Comparison of ENCODE assay signal across 25 cellular contexts in genomic region chr12:93178154-93178878, GRCh38.
DNase-seq lines count a peak whose midpoint lies in the region; ATAC-seq, FAIRE-seq and TF ChIP-seq lines count a peak whose summit lies in the region.
"Had no signal": no experiment of that assay in that cellular context is flagged by ENCODE, and none has a peak within 500 bp of the region (broad histone marks: within the 10 kb centered on the region; RNA-seq: fewer than 3 reads in every experiment).

No MANE protein-coding gene starts in this region.

- no peak overlapping the region for H3K4me3 ChIP-seq in SK-N-SH (ENCODE audit: low read depth in 2 of 2, low read length in 1 of 2)
- H3K4me3 ChIP-seq in astrocyte (ENCODE audit: insufficient read depth, low read depth, low read length) = no peak overlapping the region
- no peak overlapping the region for H3K4me3 ChIP-seq in stomach smooth muscle (ENCODE audit: low read length in 2 of 2)
- H3K4me3 ChIP-seq: tibial nerve had no signal

- no peaks in the 10 kb centered on the region for H3K9me2 ChIP-seq in SK-N-SH

- H3K79me2 ChIP-seq in SK-N-SH (ENCODE audit: insufficient read depth) (no peaks in the 10 kb centered on the region), astrocyte (ENCODE audit: insufficient read depth, low read length) (no peaks in the 10 kb centered on the region)

- POLR2A ChIA-PET in SK-N-SH (lab: Yijun Ruan, JAX) = interaction anchor here (0.7 kb wide), 1 partner anchor 816 kb away, joined by 4 read pairs; no protein-coding TSS in a partner anchor

- H3K27ac Mint-ChIP-seq in astrocyte (ENCODE audit: unreplicated experiment) = peak overlapping the region; percentile 1
- H3K27ac Mint-ChIP-seq: CD4-positive, alpha-beta T cell; natural killer cell; T-cell had no signal

- intact Hi-C loops in left colon (cut with DNase I, micrococcal nuclease) = no loop called here

- TF ChIP-seq CTCF in SK-N-SH (IDR thresholded peaks at IDR 0.05) (no peak), astrocyte (IDR thresholded peaks at IDR 0.05; ENCODE audit: insufficient read depth, low read depth, low read length) (no peak)

- CTCF ChIA-PET in SK-N-SH (lab: Yijun Ruan, JAX) = no interaction called here

- peaks cover 17 to 37% of the 10 kb centered on the region in 2 experiments for H3K4me1 ChIP-seq in SK-N-SH (ENCODE audit: control insufficient read depth in 1 of 2, insufficient read depth in 2 of 2, low read depth in 1 of 2, low read length in 1 of 2)
- H3K4me1 ChIP-seq in astrocyte (ENCODE audit: insufficient read depth, low read length) = peaks cover 18% of the 10 kb centered on the region
- peaks cover 49% of the 10 kb centered on the region for H3K4me1 ChIP-seq in stomach smooth muscle (ENCODE audit: control insufficient read depth, insufficient read depth, low read length)

- no peak for TF ChIP-seq RAD21 in SK-N-SH (IDR thresholded peaks at IDR 0.05; ENCODE audit: low read length)

- H3F3A ChIP-seq in SK-N-SH (replicated peaks; ENCODE audit: insufficient read depth) = peaks cover 28% of the 10 kb centered on the region

- FAIRE-seq in astrocyte (lab: Jason Lieb, UNC) = no peak
- FAIRE-seq: bronchial epithelial cell, endometrium, GM19239 had no signal

- no peak overlapping the region for H2AFZ ChIP-seq in SK-N-SH (ENCODE audit: low read depth)
- H2AFZ ChIP-seq in astrocyte (ENCODE audit: low read depth, low read length) = no peak overlapping the region

- H3K4me2 ChIP-seq in SK-N-SH (no peak overlapping the region), astrocyte (ENCODE audit: low read length) (no peak overlapping the region)

- DNase-seq in SK-N-SH (no peak), astrocyte (ENCODE audit: low read depth) (no peak), left colon (no peak), SKM-1 (lab: John Stamatoyannopoulos, UW; ENCODE audit: unreplicated experiment) (no peak)
- DNase-seq in activated CD8-positive, alpha-beta memory T cell treated with anti-CD3 and anti-CD28 coated beads, Interleukin-2, amount 50 U/mL, for 4 hours = no peak
- DNase-seq: activated CD4-positive, CD25-positive, alpha-beta regulatory T cell treated with anti-CD3 and anti-CD28 coated beads, Interleukin-2, amount 50 U/mL, for 72 hours; activated T-cell treated with anti-CD3 and anti-CD28 coated beads, Interleukin-2, amount 50 U/mL, for 4 hours; CD4-positive, alpha-beta T cell; natural killer cell; NCI-H1105 treated with DMSO at 0.1 percent for 48 hours; NCI-H2029; NCI-H774; stimulated activated CD4-positive, alpha-beta T cell treated with anti-CD3 and anti-CD28 coated beads, Interleukin-15, amount 100 ng/mL, for 24 hours; stimulated activated naive CD8-positive, alpha-beta T cell treated with anti-CD3 and anti-CD28 coated beads, Interleukin-15, amount 100 ng/mL, for 72 hours; T-cell had no signal

- TF ChIP-seq EP300 in SK-N-SH (IDR thresholded peaks at IDR 0.05; ENCODE audit: borderline replicate concordance in 1 of 2, low read depth in 1 of 2, low read length in 1 of 2) = no peak

- no peak overlapping the region for H3K4me3 Mint-ChIP-seq in astrocyte (ENCODE audit: unreplicated experiment)
- H3K4me3 Mint-ChIP-seq: activated T-cell treated with anti-CD3 and anti-CD28 coated beads, Interleukin-2, amount 50 U/mL, for 4 hours; CD4-positive, alpha-beta T cell; natural killer cell; stimulated activated naive CD8-positive, alpha-beta T cell treated with anti-CD3 and anti-CD28 coated beads, Interleukin-15, amount 100 ng/mL, for 72 hours; T-cell had no signal

- no peaks in the 10 kb centered on the region for H3K27me3 ChIP-seq in SK-N-SH (ENCODE audit: insufficient read depth)
- H3K27me3 ChIP-seq in astrocyte (ENCODE audit: insufficient read depth, low read length) = no peaks in the 10 kb centered on the region
- no peaks in the 10 kb centered on the region for H3K27me3 ChIP-seq in stomach smooth muscle (ENCODE audit: control insufficient read depth in 1 of 2, insufficient read depth in 2 of 2, low read length in 2 of 2)
- H3K27me3 ChIP-seq: tibial nerve had no signal

- H3K9me3 ChIP-seq in SK-N-SH = no peaks in the 10 kb centered on the region
- H3K9me3 ChIP-seq in astrocyte (ENCODE audit: insufficient read depth, low read depth, low read length) = no peaks in the 10 kb centered on the region
- H3K9me3 ChIP-seq in stomach smooth muscle (ENCODE audit: control insufficient read depth in 2 of 2, low read length in 2 of 2) = no peaks in the 10 kb centered on the region
- H3K9me3 ChIP-seq: tibial nerve had no signal

- H3K36me3 ChIP-seq in SK-N-SH (replicated peaks in 1 of 2; ENCODE audit: control insufficient read depth in 1 of 2, insufficient read depth in 2 of 2, low read length in 1 of 2) (no peaks in the 10 kb centered on the region), astrocyte (ENCODE audit: insufficient read depth, low read length) (no peaks in the 10 kb centered on the region), stomach smooth muscle (ENCODE audit: control insufficient read depth in 2 of 2, insufficient read depth in 2 of 2, low read length in 2 of 2) (no peaks in the 10 kb centered on the region)
- H3K36me3 ChIP-seq: tibial nerve had no signal

- H3K9ac ChIP-seq in SK-N-SH (no peak overlapping the region), astrocyte (ENCODE audit: low read length) (no peak overlapping the region), stomach smooth muscle (ENCODE audit: low read length in 2 of 2) (no peak overlapping the region)

- ATAC-seq in SK-N-SH treated with all-trans-retinoic acid at 6 μM for 48 hours (no peak), left colon (peak; percentile 87), HG03354 (IDR thresholded peaks at IDR 0.05; ENCODE audit: poor library complexity, severe bottlenecking, unreplicated experiment) (no peak)
- ATAC-seq: activated T-cell treated with anti-CD3 and anti-CD28 coated beads, Interleukin-2, amount 50 U/mL, for 4 hours; HCT116; natural killer cell; sciatic nerve; stimulated activated naive CD8-positive, alpha-beta T cell treated with anti-CD3 and anti-CD28 coated beads, Interleukin-15, amount 100 ng/mL, for 72 hours; T-cell had no signal

- WGBS in SK-N-SH (ENCODE audit: low lambda C conversion rate) = 70% methylated on average over 4 of the region's 4 CpGs

- H3K9me3 Mint-ChIP-seq in astrocyte (ENCODE audit: unreplicated experiment) = no peaks in the 10 kb centered on the region
- H3K9me3 Mint-ChIP-seq: activated T-cell treated with anti-CD3 and anti-CD28 coated beads, Interleukin-2, amount 50 U/mL, for 4 hours; CD4-positive, alpha-beta T cell; natural killer cell; T-cell had no signal

- no peaks in the 10 kb centered on the region for H4K20me1 ChIP-seq in SK-N-SH (ENCODE audit: insufficient read depth)
- no peaks in the 10 kb centered on the region for H4K20me1 ChIP-seq in astrocyte (ENCODE audit: insufficient read depth, low read length)

- peak overlapping the region; percentile 90 to 96; a peak in 3 of 4 replicates for H3K27ac ChIP-seq in SK-N-SH (ENCODE audit: low read depth in 2 of 2, low read length in 1 of 2)
- H3K27ac ChIP-seq in astrocyte (ENCODE audit: low read depth, low read length) = no peak overlapping the region
- H3K27ac ChIP-seq in stomach smooth muscle (ENCODE audit: low read length) = peak overlapping the region; percentile 0
- H3K27ac ChIP-seq: HL-60 had no signal

- H3K36me3 Mint-ChIP-seq in astrocyte (ENCODE audit: low read depth, unreplicated experiment) = no peaks in the 10 kb centered on the region
- H3K36me3 Mint-ChIP-seq: natural killer cell, T-cell had no signal

- no peaks in the 10 kb centered on the region for H3K27me3 Mint-ChIP-seq in astrocyte (ENCODE audit: low read depth, unreplicated experiment)
- H3K27me3 Mint-ChIP-seq: CD4-positive, alpha-beta T cell; stimulated activated naive CD8-positive, alpha-beta T cell treated with anti-CD3 and anti-CD28 coated beads, Interleukin-15, amount 100 ng/mL, for 72 hours; T-cell had no signal

- peaks cover 27% of the 10 kb centered on the region for H3K4me1 Mint-ChIP-seq in astrocyte (ENCODE audit: low read depth, unreplicated experiment)
- H3K4me1 Mint-ChIP-seq: natural killer cell had no signal

TF ChIP-seq in SK-N-SH, 30 proteins besides CTCF, POLR2A, EP300 and RAD21 (continues in another document):
- TF ChIP-seq NFIC (IDR thresholded peaks at IDR 0.05; ENCODE audit: borderline replicate concordance) = no peak
- TF ChIP-seq PBX3 (IDR thresholded peaks at IDR 0.05) = no peak
- TF ChIP-seq RCOR1 (IDR thresholded peaks at IDR 0.05; ENCODE audit: low read length) = no peak
- TF ChIP-seq MAX (IDR thresholded peaks at IDR 0.05; ENCODE audit: low read depth) = no peak
- TF ChIP-seq ELF1 (IDR thresholded peaks at IDR 0.05) = no peak
- no peak for TF ChIP-seq EZH2phosphoT487 (IDR thresholded peaks at IDR 0.05; ENCODE audit: borderline replicate concordance, low read depth)

TF ChIP-seq in SK-N-SH treated with all-trans-retinoic acid at 6 μM for 48 hours, 23 proteins besides CTCF, POLR2A, EP300 and RAD21 (continues in another document):
- TF ChIP-seq ZNF70 (CRISPR knock-in tag; IDR thresholded peaks at IDR 0.05) = no peak
- TF ChIP-seq ZNF565 (CRISPR knock-in tag; conservative IDR thresholded peaks at IDR 0.05; ENCODE audit: low read depth) = no peak
- TF ChIP-seq RARB (CRISPR knock-in tag; IDR thresholded peaks at IDR 0.05) = no peak
- no peak for TF ChIP-seq TCF4 (CRISPR knock-in tag; IDR thresholded peaks at IDR 0.05; ENCODE audit: borderline replicate concordance)
- TF ChIP-seq TSHZ2 (CRISPR knock-in tag; IDR thresholded peaks at IDR 0.05) = no peak
- TF ChIP-seq ZFP30 (CRISPR knock-in tag; IDR thresholded peaks at IDR 0.05) = no peak
- no peak for TF ChIP-seq PPARA (CRISPR knock-in tag; IDR thresholded peaks at IDR 0.05; ENCODE audit: borderline replicate concordance)
